Comparison of ENCODE assay signal across 28 cellular contexts in the genomic region with DNA sequence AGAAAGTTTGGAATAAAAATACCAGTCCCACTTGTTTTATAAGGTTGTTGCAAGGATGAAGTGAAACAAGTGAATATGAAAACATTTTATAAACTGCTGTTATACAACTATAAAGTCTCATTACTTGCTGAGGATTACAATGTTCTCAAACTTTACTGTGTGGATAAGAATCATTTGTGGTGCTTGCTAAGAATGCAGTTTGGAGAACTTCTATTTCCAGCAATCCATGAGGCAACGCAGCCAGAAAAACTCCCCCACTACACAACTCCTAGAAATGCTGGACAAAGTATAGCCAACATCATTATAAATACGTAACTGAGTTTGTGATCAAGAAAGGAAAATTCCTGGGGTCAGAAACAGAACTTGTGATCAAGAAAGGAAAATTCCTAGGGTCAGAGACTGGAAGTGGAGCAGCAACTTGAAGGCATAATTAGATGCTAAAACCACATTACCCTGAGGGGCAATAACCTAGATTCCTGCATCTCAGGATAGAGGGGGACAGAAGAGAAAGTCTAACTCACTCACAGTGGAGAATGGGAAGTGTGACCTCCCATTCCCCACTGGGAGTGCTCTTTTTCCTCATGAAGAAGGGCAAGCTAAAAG.
DNase-seq lines count a peak whose midpoint lies in the region; TF ChIP-seq lines count a peak whose summit lies in the region.
"Had no signal": no experiment of that assay in that cellular context is flagged by ENCODE, and none has a peak within 500 bp of the region (broad histone marks: within the 10 kb centered on the region; RNA-seq: fewer than 3 reads in every experiment).

No MANE protein-coding gene starts in this region.

- H3K4me3 Mint-ChIP-seq in type B pancreatic cell: no peak overlapping the region
- H3K4me3 Mint-ChIP-seq: activated naive CD8-positive, alpha-beta T cell treated with anti-CD3 and anti-CD28 coated beads, Interleukin-2, amount 10 ng/mL, durations not matched to agents 7 days and 5 days; activated T-cell treated with anti-CD3 and anti-CD28 coated beads, Interleukin-2, amount 50 U/mL, for 24 hours; stimulated activated naive CD8-positive, alpha-beta T cell treated with anti-CD3 and anti-CD28 coated beads, Interleukin-15, Interleukin-2, amounts not matched to agents 100 ng/mL and 50 ng/mL, for 24 hours had no signal

- peak overlapping the region; percentile 46 for H3K4me2 ChIP-seq in GM23248 (ENCODE audit: unreplicated experiment)
- H3K4me2 ChIP-seq: BLaER1, smooth muscle cell had no signal

- in situ Hi-C loops in GM23248 (cut with MboI): no loop called here
- in situ Hi-C loops in astrocyte of the cerebellum (cut with HindIII; ENCODE audit: low sequenced_read_pairs): no loop called here

- H3K9me3 Mint-ChIP-seq in type B pancreatic cell: no peaks in the 10 kb centered on the region
- H3K9me3 Mint-ChIP-seq: activated naive CD8-positive, alpha-beta T cell treated with anti-CD3 and anti-CD28 coated beads, Interleukin-2, amount 10 ng/mL, durations not matched to agents 7 days and 5 days; activated T-cell treated with anti-CD3 and anti-CD28 coated beads, Interleukin-2, amount 50 U/mL, for 24 hours; stimulated activated naive CD8-positive, alpha-beta T cell treated with anti-CD3 and anti-CD28 coated beads, Interleukin-15, Interleukin-2, amounts not matched to agents 100 ng/mL and 50 ng/mL, for 24 hours had no signal

- H3K4me1 Mint-ChIP-seq in type B pancreatic cell (ENCODE audit: unreplicated experiment): peaks cover 4% of the 10 kb centered on the region
- H3K4me1 Mint-ChIP-seq: activated naive CD8-positive, alpha-beta T cell treated with anti-CD3 and anti-CD28 coated beads, Interleukin-2, amount 10 ng/mL, durations not matched to agents 7 days and 5 days had no signal

- DNase-seq in GM23248 (peak; percentile 14), astrocyte of the cerebellum (ENCODE audit: low read depth) (peak; percentile 77), islet precursor cell (peak; percentile 55), type B pancreatic cell (ENCODE audit: extremely low spot score, unreplicated experiment) (no peak), right atrium auricular region (ENCODE audit: low spot score) (no peak)
- DNase-seq in activated effector memory CD4-positive, alpha-beta T cell treated with anti-CD3 and anti-CD28 coated beads, Interleukin-2, amount 50 U/mL, for 16 hours: no peak
- DNase-seq: activated CD4-positive, CD25-positive, alpha-beta regulatory T cell; activated gamma-delta T cell treated with Interleukin-2 at 50 U/mL for 16 hours; activated naive CD8-positive, alpha-beta T cell treated with anti-CD3 and anti-CD28 coated beads, Interleukin-2, amount 10 ng/mL, durations not matched to agents 7 days and 5 days; activated T-cell treated with anti-CD3 and anti-CD28 coated beads, Interleukin-2, amount 50 U/mL, for 24 hours; body of pancreas; dermis blood vessel endothelial cell; esophagus squamous epithelium; hypothalamus; KG1; MM.1S; NCI-H1417 treated with DMSO at 0.1 percent for 48 hours; NCI-H2029 treated with DMSO at 0.1 percent for 48 hours; NCI-H526 treated with DMSO at 0.1 percent for 48 hours; NK-92 treated with Interleukin-12 subunit alpha and Interleukin-12 subunit beta, amount 100 ng/mL, for 24 hours; thyroid gland had no signal

- H3K9me3 ChIP-seq in GM23248 (ENCODE audit: low read depth) (no peaks in the 10 kb centered on the region), right atrium auricular region (no peaks in the 10 kb centered on the region)
- H3K9me3 ChIP-seq: body of pancreas, esophagus squamous epithelium, thyroid gland had no signal

- H3K4me3 ChIP-seq in GM23248 (no peak overlapping the region), astrocyte of the cerebellum (ENCODE audit: low read depth, low read length) (no peak overlapping the region), right atrium auricular region (no peak overlapping the region)
- H3K4me3 ChIP-seq: BLaER1, body of pancreas, esophagus squamous epithelium, SK-N-MC, smooth muscle cell, thyroid gland had no signal

- H3K36me3 ChIP-seq in GM23248 (ENCODE audit: low read depth) (no peaks in the 10 kb centered on the region), right atrium auricular region (no peaks in the 10 kb centered on the region)
- H3K36me3 ChIP-seq: BLaER1, esophagus squamous epithelium, thyroid gland had no signal

- H3K4me1 ChIP-seq in GM23248 (ENCODE audit: insufficient read depth) (peaks cover 28% of the 10 kb centered on the region), right atrium auricular region (no peaks in the 10 kb centered on the region)
- H3K4me1 ChIP-seq: BLaER1, body of pancreas, esophagus squamous epithelium, parathyroid adenoma, thyroid gland had no signal

- H3K27me3 ChIP-seq in GM23248 (replicated peaks; ENCODE audit: insufficient read depth): no peaks in the 10 kb centered on the region
- H3K27me3 ChIP-seq in right atrium auricular region: no peaks in the 10 kb centered on the region
- H3K27me3 ChIP-seq: BLaER1, body of pancreas, esophagus squamous epithelium, thyroid gland had no signal

- no peaks in the 10 kb centered on the region for H3K9me2 ChIP-seq in GM23248 (ENCODE audit: insufficient read depth)

- peaks cover 4% of the 10 kb centered on the region for H3K27me3 Mint-ChIP-seq in type B pancreatic cell

- TF ChIP-seq CTCF in astrocyte of the cerebellum (IDR thresholded peaks at IDR 0.05; ENCODE audit: low read depth, low read length, missing control alignments) (peak; percentile 12), type B pancreatic cell (conservative IDR thresholded peaks at IDR 0.05) (no peak), right atrium auricular region (IDR thresholded peaks at IDR 0.05) (no peak)

- H3K9ac ChIP-seq in GM23248: no peak overlapping the region
- H3K9ac ChIP-seq: BLaER1, parathyroid adenoma had no signal

- no peaks in the 10 kb centered on the region for H3K36me3 Mint-ChIP-seq in type B pancreatic cell
- H3K36me3 Mint-ChIP-seq: activated naive CD8-positive, alpha-beta T cell treated with anti-CD3 and anti-CD28 coated beads, Interleukin-2, amount 10 ng/mL, durations not matched to agents 7 days and 5 days had no signal

- H3K27ac ChIP-seq in GM23248: peak overlapping the region; percentile 63; the same call in 1 of the 2 replicates
- peak overlapping the region; percentile 17 for H3K27ac ChIP-seq in temporal lobe (ENCODE audit: low read depth, low read length)
- no peak overlapping the region for H3K27ac ChIP-seq in right atrium auricular region
- H3K27ac ChIP-seq: BLaER1, body of pancreas, esophagus squamous epithelium, HL-60, parathyroid adenoma, SK-N-MC, thyroid gland had no signal

- 0 out of 2 replicates have a peak overlapping the region, but pooled peaks have one; percentile 4 for H2AFZ ChIP-seq in GM23248
- H2AFZ ChIP-seq: parathyroid adenoma had no signal

- H3K79me2 ChIP-seq in GM23248 (ENCODE audit: insufficient read depth): no peaks in the 10 kb centered on the region
- H3K79me2 ChIP-seq: parathyroid adenoma had no signal

- no peaks in the 10 kb centered on the region for H4K20me1 ChIP-seq in GM23248 (ENCODE audit: insufficient read depth)
- H4K20me1 ChIP-seq: BLaER1 had no signal

- H3K27ac Mint-ChIP-seq in type B pancreatic cell: no peak overlapping the region
- H3K27ac Mint-ChIP-seq: activated naive CD8-positive, alpha-beta T cell treated with anti-CD3 and anti-CD28 coated beads, Interleukin-2, amount 10 ng/mL, durations not matched to agents 7 days and 5 days; activated T-cell treated with anti-CD3 and anti-CD28 coated beads, Interleukin-2, amount 50 U/mL, for 24 hours; stimulated activated naive CD8-positive, alpha-beta T cell treated with anti-CD3 and anti-CD28 coated beads, Interleukin-15, Interleukin-2, amounts not matched to agents 100 ng/mL and 50 ng/mL, for 24 hours had no signal

- peaks cover 23% of the 10 kb centered on the region for H3F3A ChIP-seq in GM23248 (ENCODE audit: insufficient read depth)

- WGBS in GM23248 (ENCODE audit: low coverage in 1 of 2, low lambda C conversion rate in 2 of 2, missing lambda C conversion rate in 2 of 2), 2 experiments: 14 to 26% methylated on average over 2 of the region's 2 CpGs

Comparison
In these comparisons a context has a peak if more than half of its experiments do, and no peak if none do; other contexts are left out.
1. DNase-seq: peak in GM23248 (single experiment), astrocyte of the cerebellum (single experiment) and islet precursor cell (single experiment); none in type B pancreatic cell (single experiment), right atrium auricular region (single experiment) and activated effector memory CD4-positive, alpha-beta T cell treated with anti-CD3 and anti-CD28 coated beads, Interleukin-2, amount 50 U/mL, for 16 hours (single experiment).
2. H3K27ac ChIP-seq: peak in GM23248 (single experiment) and temporal lobe (single experiment); none in right atrium auricular region (0 of 2).